In the genomic region with DNA sequence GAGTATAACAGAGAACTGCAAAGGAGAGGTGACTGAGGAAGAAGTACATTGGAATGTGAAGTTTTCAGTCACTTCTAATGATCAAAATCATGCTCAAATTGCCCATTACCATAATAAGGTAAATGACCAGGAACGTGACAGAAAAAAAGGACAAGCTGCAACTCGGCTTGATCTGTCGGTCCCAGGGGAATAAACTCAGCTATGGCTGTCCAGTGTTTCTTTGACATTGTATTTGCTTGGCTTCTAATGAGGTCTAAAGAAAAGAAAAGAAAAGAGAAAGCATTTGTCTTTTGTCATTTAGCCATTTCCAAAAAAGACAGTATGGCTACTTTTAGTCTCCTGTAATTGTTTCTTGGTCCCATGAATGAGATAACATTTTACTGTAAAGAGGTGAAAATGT, we compare ENCODE assay signal across 4 cellular contexts.
"Had no signal": no experiment of that assay in that cellular context is flagged by ENCODE, and none has a peak within 500 bp of the region (broad histone marks: within the 10 kb centered on the region; RNA-seq: fewer than 3 reads in every experiment).

No MANE protein-coding gene starts in this region.

- H3K4me3 ChIP-seq: K562 had no signal

- DNase-seq: IMR-90, KBM-7, KG1 had no signal
